In the genomic region with DNA sequence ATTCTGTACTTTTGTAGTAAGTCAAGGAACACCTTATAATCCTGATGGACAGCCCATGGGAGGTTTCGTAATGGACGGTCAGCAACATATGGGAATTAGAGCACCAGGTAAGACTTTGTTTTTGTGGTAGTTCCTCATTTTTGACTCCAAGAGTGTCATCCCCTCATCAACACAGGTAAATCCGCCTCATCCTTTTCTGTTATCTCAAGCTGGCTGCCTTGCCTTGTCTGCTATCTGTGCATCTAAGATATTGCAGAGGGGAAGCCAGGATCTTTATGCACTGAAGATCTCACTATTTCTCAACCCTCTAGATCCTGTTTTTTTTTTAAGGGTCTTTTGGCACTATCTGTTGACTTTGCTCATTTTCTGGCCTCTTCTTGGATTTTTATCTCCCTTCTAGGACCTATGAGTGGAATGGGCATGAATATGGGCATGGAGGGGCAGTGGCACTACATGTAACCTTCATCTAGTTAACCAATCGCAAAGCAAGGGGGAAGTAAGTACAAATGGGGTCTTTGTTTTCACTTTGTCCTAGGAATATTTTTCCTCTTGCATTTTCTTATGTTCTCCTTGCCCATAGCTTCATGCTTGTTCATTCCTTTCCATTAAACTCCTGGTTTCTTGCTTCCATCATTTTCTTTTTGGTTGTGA, we compare ENCODE assay signal across 1 cellular context.
TF ChIP-seq lines count a peak whose summit lies in the region.

No MANE protein-coding gene starts in this region.

TF ChIP-seq in IMR-90, 13 proteins besides CTCF, POLR2A, EP300 and RAD21:
- TF ChIP-seq CEBPB (IDR thresholded peaks at IDR 0.05; ENCODE audit: low read depth, low read length) (no peak), RCOR1 (IDR thresholded peaks at IDR 0.05; ENCODE audit: insufficient replicate concordance, low read length) (no peak), MAZ (IDR thresholded peaks at IDR 0.05; ENCODE audit: borderline replicate concordance, low read depth, low read length) (no peak), RFX5 (IDR thresholded peaks at IDR 0.05; ENCODE audit: low read depth, low read length) (no peak), SMC3 (IDR thresholded peaks at IDR 0.05; ENCODE audit: low read depth, low read length) (no peak), CHD1 (IDR thresholded peaks at IDR 0.05; ENCODE audit: low read depth, low read length) (no peak), MAFK (IDR thresholded peaks at IDR 0.05; ENCODE audit: low read depth, low read length) (no peak), MXI1 (IDR thresholded peaks at IDR 0.05; ENCODE audit: borderline replicate concordance, low read depth, low read length) (no peak), FOS (IDR thresholded peaks at IDR 0.05; ENCODE audit: low read depth, low read length) (no peak), NFE2L2 (IDR thresholded peaks at IDR 0.05; ENCODE audit: low read depth, low read length) (no peak), BHLHE40 (IDR thresholded peaks at IDR 0.05; ENCODE audit: low read depth, low read length) (no peak)
- TF ChIP-seq, protein P1, sequence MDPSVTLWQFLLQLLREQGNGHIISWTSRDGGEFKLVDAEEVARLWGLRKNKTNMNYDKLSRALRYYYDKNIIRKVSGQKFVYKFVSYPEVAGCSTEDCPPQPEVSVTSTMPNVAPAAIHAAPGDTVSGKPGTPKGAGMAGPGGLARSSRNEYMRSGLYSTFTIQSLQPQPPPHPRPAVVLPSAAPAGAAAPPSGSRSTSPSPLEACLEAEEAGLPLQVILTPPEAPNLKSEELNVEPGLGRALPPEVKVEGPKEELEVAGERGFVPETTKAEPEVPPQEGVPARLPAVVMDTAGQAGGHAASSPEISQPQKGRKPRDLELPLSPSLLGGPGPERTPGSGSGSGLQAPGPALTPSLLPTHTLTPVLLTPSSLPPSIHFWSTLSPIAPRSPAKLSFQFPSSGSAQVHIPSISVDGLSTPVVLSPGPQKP (IDR thresholded peaks at IDR 0.05; ENCODE audit: borderline replicate concordance, low read depth, low read length) = no peak
- TF ChIP-seq, protein P2, sequence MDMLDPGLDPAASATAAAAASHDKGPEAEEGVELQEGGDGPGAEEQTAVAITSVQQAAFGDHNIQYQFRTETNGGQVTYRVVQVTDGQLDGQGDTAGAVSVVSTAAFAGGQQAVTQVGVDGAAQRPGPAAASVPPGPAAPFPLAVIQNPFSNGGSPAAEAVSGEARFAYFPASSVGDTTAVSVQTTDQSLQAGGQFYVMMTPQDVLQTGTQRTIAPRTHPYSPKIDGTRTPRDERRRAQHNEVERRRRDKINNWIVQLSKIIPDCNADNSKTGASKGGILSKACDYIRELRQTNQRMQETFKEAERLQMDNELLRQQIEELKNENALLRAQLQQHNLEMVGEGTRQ (IDR thresholded peaks at IDR 0.05; ENCODE audit: low read depth, low read length) = no peak
